17 cellular contexts compared by ENCODE assay signal in genomic region chr11:4071325-4071724, GRCh38. TPM values are rescaled to one million over a fixed set of nuclear protein-coding genes. Genes with fewer than 3 reads are reported as not detected.
A peak's percentile ranks its signal among the peaks of the same experiment; 100 is the strongest.
DNase-seq lines count a peak whose midpoint lies in the region; ATAC-seq and TF ChIP-seq lines count a peak whose summit lies in the region.
"Had no signal": no experiment of that assay in that cellular context is flagged by ENCODE, and none has a peak within 500 bp of the region (broad histone marks: within the 10 kb centered on the region; RNA-seq: fewer than 3 reads in every experiment).

No MANE protein-coding gene starts in this region.

- intact Hi-C loops in CD8-positive, alpha-beta T cell (cut with DNase I, micrococcal nuclease), result loop anchor here (5.0 to 10.0 kb wide), 4 partner anchors 84 to 617 kb away; no protein-coding TSS in a partner anchor
- intact Hi-C loops in gastrocnemius medialis (cut with DNase I; ENCODE audit: low total_unique reads) (no loop called here), Right ventricle myocardium inferior (cut with DNase I) (loop anchor here (5.0 kb wide), 2 partner anchors 119 to 144 kb away; no protein-coding TSS in a partner anchor)

- peaks cover 50% of the 10 kb centered on the region for H3K36me3 Mint-ChIP-seq in CD8-positive, alpha-beta T cell
- H3K36me3 Mint-ChIP-seq in T-cell, result peaks cover 30% of the 10 kb centered on the region

- no peak for TF ChIP-seq POLR2A in gastrocnemius medialis (IDR thresholded peaks at IDR 0.05)

- peak overlapping the region; percentile 61 for H3K27ac Mint-ChIP-seq in CD8-positive, alpha-beta T cell
- H3K27ac Mint-ChIP-seq in T-cell, result peak overlapping the region; percentile 80 to 90

- DNase-seq in CD8-positive, alpha-beta T cell, result no peak
- DNase-seq in T-cell (no peak), hepatocyte (ENCODE audit: low spot score) (no peak), gastrocnemius medialis (no peak), Right ventricle myocardium inferior (ENCODE audit: missing footprints) (no peak), cerebellum (ENCODE audit: low spot score) (no peak)
- DNase-seq: ACHN, AML-193, DMS79, KG1, NCI-H1417 treated with DMSO at 0.1 percent for 48 hours, NCI-H2029, NCI-H510A treated with DMSO at 0.1 percent for 48 hours, PC-3 had no signal

- no peak for ATAC-seq in CD8-positive, alpha-beta T cell
- ATAC-seq in T-cell (replicated peaks in 1 of 4), result no peak
- ATAC-seq in gastrocnemius medialis, result no peak
- ATAC-seq in Right ventricle myocardium inferior, result no peak
- no peak for ATAC-seq in HG02852 (IDR thresholded peaks at IDR 0.05; ENCODE audit: unreplicated experiment)

- H3K4me1 Mint-ChIP-seq in CD8-positive, alpha-beta T cell (ENCODE audit: low read depth), result peaks cover 58% of the 10 kb centered on the region
- peaks cover 60 to 69% (median 61%) of the 10 kb centered on the region in 3 donors for H3K4me1 Mint-ChIP-seq in T-cell

- H3K9me3 Mint-ChIP-seq in CD8-positive, alpha-beta T cell, result no peaks in the 10 kb centered on the region
- H3K9me3 Mint-ChIP-seq in T-cell, result no peaks in the 10 kb centered on the region

- no peaks in the 10 kb centered on the region for H3K9me3 ChIP-seq in CD8-positive, alpha-beta T cell (ENCODE audit: low read length)
- H3K9me3 ChIP-seq in hepatocyte (ENCODE audit: low read depth) (no peaks in the 10 kb centered on the region), gastrocnemius medialis (no peaks in the 10 kb centered on the region)
- H3K9me3 ChIP-seq: HAP-1 had no signal

- H3K27me3 ChIP-seq in CD8-positive, alpha-beta T cell (ENCODE audit: insufficient read depth, low read length), result no peaks in the 10 kb centered on the region
- H3K27me3 ChIP-seq in hepatocyte (no peaks in the 10 kb centered on the region), gastrocnemius medialis (no peaks in the 10 kb centered on the region)

- no peaks in the 10 kb centered on the region for H3K79me2 ChIP-seq in hepatocyte

- H3K4me3 Mint-ChIP-seq in CD8-positive, alpha-beta T cell, result no peak overlapping the region
- H3K4me3 Mint-ChIP-seq in T-cell, result no peak overlapping the region

- no peak overlapping the region for H3K27ac ChIP-seq in CD8-positive, alpha-beta T cell (ENCODE audit: low read depth, low read length)
- peak overlapping the region; percentile 4 for H3K27ac ChIP-seq in hepatocyte
- peak overlapping the region in 3 of 4 donors; percentile 22 to 46 (median 46) for H3K27ac ChIP-seq in gastrocnemius medialis
- H3K27ac ChIP-seq: HL-60 had no signal

- POLR2A ChIA-PET in CD8-positive, alpha-beta T cell (lab: Charles Lee), result interaction anchor here (3.3 to 3.6 kb wide), 2 partner anchors 216 to 230 kb away, joined by 20 to 27 read pairs; partner anchors contain the start of genes RHOG and STIM1
- POLR2A ChIA-PET in T-cell (lab: Charles Lee), result interaction anchor here in 1 of 2 donors (0.6 to 1.1 kb wide), 2 partner anchors 10 to 221 kb away, joined by 4 to 5 read pairs; no protein-coding TSS in a partner anchor

- no peak overlapping the region for H3K4me3 ChIP-seq in CD8-positive, alpha-beta T cell (ENCODE audit: low read depth, low read length)
- H3K4me3 ChIP-seq in hepatocyte (no peak overlapping the region), gastrocnemius medialis (no peak overlapping the region)
- H3K4me3 ChIP-seq: HAP-1 had no signal

- H3K27me3 Mint-ChIP-seq in CD8-positive, alpha-beta T cell (ENCODE audit: low read depth), result no peaks in the 10 kb centered on the region
- no peaks in the 10 kb centered on the region for H3K27me3 Mint-ChIP-seq in T-cell

- no peak overlapping the region for H2AFZ ChIP-seq in hepatocyte

- no peaks in the 10 kb centered on the region for H3K9me2 ChIP-seq in hepatocyte (replicated peaks; ENCODE audit: insufficient read depth)

- no peak overlapping the region for H3K4me2 ChIP-seq in hepatocyte

- TF ChIP-seq CTCF in CD8-positive, alpha-beta T cell (IDR thresholded peaks at IDR 0.05), result no peak
- no peak for TF ChIP-seq CTCF in hepatocyte (IDR thresholded peaks at IDR 0.05; ENCODE audit: poor library complexity)
- TF ChIP-seq CTCF in gastrocnemius medialis (IDR thresholded peaks at IDR 0.05 in 4 of 5, conservative IDR thresholded peaks at IDR 0.05 in 1 of 5), result no peak

- CTCF ChIA-PET in CD8-positive, alpha-beta T cell (lab: Charles Lee), result interaction anchor here (0.8 to 13.5 kb wide), 17 partner anchors 11 to 274 kb away, joined by 3 to 548 read pairs (median 15); partner anchors contain the start of genes NUP98, PGAP2, RHOG and STIM1
- CTCF ChIA-PET in T-cell (lab: Charles Lee), result interaction anchor here (0.9 to 5.4 kb wide), 14 partner anchors 7 to 246 kb away, joined by 3 to 182 read pairs (median 10); partner anchors contain the start of gene STIM1 (in 1 of the 2)

- in situ Hi-C loops in gastrocnemius medialis (cut with MboI; ENCODE audit: low sequenced_read_pairs in 4 of 4), result loop anchor here (5.0 kb wide), 2 partner anchors 219 to 224 kb away; no protein-coding TSS in a partner anchor

- peaks cover 45% of the 10 kb centered on the region for H3K4me1 ChIP-seq in CD8-positive, alpha-beta T cell (ENCODE audit: insufficient read depth, low read length)
- H3K4me1 ChIP-seq in hepatocyte (ENCODE audit: insufficient read depth), result peaks cover 4% of the 10 kb centered on the region
- peaks cover 37 to 64% of the 10 kb centered on the region in 2 donors for H3K4me1 ChIP-seq in gastrocnemius medialis
- H3K4me1 ChIP-seq: HAP-1 had no signal

- H3K36me3 ChIP-seq in CD8-positive, alpha-beta T cell (ENCODE audit: insufficient read depth, low read length), result no peaks in the 10 kb centered on the region
- no peaks in the 10 kb centered on the region for H3K36me3 ChIP-seq in hepatocyte (replicated peaks; ENCODE audit: insufficient read depth, low read depth)
- H3K36me3 ChIP-seq in gastrocnemius medialis, result peaks cover 0 to 9% of the 10 kb centered on the region in 2 donors
- H3K36me3 ChIP-seq: HAP-1 had no signal

- H4K20me1 ChIP-seq in hepatocyte (ENCODE audit: insufficient read depth, poor library complexity, severe bottlenecking), result no peaks in the 10 kb centered on the region

RNA-seq across cellular contexts. Expression of gene RRM1, which starts 23.3 kb away (rescaled TPM):
- total RNA-seq in CD8-positive, alpha-beta T cell, result 10 to 100 TPM; 53.1 to 57.3 TPM
- 10 to 100 TPM; 27.4 to 50.8 (median 36.1) TPM for total RNA-seq in T-cell
- 34.5 and 35.0 TPM in 2 replicates for total RNA-seq in hepatocyte
- polyA plus RNA-seq in hepatocyte, result 25.6 and 25.9 TPM in 2 replicates
- 10 to 100 TPM; 34.0 to 66.0 (median 37.8) TPM for total RNA-seq in gastrocnemius medialis
- 25.3 TPM for total RNA-seq in Right ventricle myocardium inferior
- 61.4 TPM for total RNA-seq in cerebellum
